In genomic region chr17:17205368-17206148, GRCh38 we compare ENCODE assay signal across 8 cellular contexts. TPM values are rescaled to one million over a fixed set of nuclear protein-coding genes. Genes with fewer than 3 reads are reported as not detected.
DNase-seq lines count a peak whose midpoint lies in the region; ATAC-seq and TF ChIP-seq lines count a peak whose summit lies in the region.

No MANE protein-coding gene starts in this region.

- peak; percentile 30 for ATAC-seq in HG03097 (IDR thresholded peaks at IDR 0.05; ENCODE audit: low FRiP score, unreplicated experiment)
- peak in 3 of 4 donors; percentile 6 to 49 (median 49) for ATAC-seq in heart left ventricle
- ATAC-seq in GM21515 (IDR thresholded peaks at IDR 0.05; ENCODE audit: unreplicated experiment), result no peak

- H3K4me1 ChIP-seq in heart left ventricle (peaks cover 0 to 57% (median 40%) of the 10 kb centered on the region in 12 donors), spleen (peaks cover 16 to 62% (median 39%) of the 10 kb centered on the region in 6 donors)

- TF ChIP-seq POLR2A in heart left ventricle (IDR thresholded peaks at IDR 0.05), result no peak
- TF ChIP-seq POLR2A in spleen (IDR thresholded peaks at IDR 0.05), result no peak

- H3K27me3 ChIP-seq in heart left ventricle (no peaks in the 10 kb centered on the region), spleen (replicated peaks in 1 of 7) (no peaks in the 10 kb centered on the region)

- H3K9me3 ChIP-seq in heart left ventricle (no peaks in the 10 kb centered on the region), spleen (no peaks in the 10 kb centered on the region)

- intact Hi-C loops in heart left ventricle (cut with DNase I), result no loop called here
- intact Hi-C loops in spleen (cut with DNase I; ENCODE audit: low total_unique reads), result no loop called here

- H3K36me3 ChIP-seq in heart left ventricle (peaks cover 0 to 9% (median 1%) of the 10 kb centered on the region in 9 donors), spleen (peaks cover 0 to 32% (median 5%) of the 10 kb centered on the region in 6 donors)

- peak overlapping the region; percentile 23 to 68 (median 58) for H3K4me3 ChIP-seq in heart left ventricle
- H3K4me3 ChIP-seq in spleen, result peak overlapping the region; percentile 43 to 76 (median 52)

- H3K27ac ChIP-seq in heart left ventricle (peak overlapping the region; percentile 60 to 96 (median 78)), spleen (peak overlapping the region; percentile 11 to 84 (median 80))

- DNase-seq in DMS153 treated with DMSO at 0.1 percent for 48 hours (lab: John Stamatoyannopoulos, UW; ENCODE audit: unreplicated experiment) (peak; percentile 1), DMS153 (lab: John Stamatoyannopoulos, UW) (no peak), RKO (ENCODE audit: low spot score) (peak; percentile 68), activated gamma-delta T cell (lab: John Stamatoyannopoulos, UW) (peak; percentile 39), heart left ventricle (peak; percentile 47 to 78 (median 57)), spleen (peak; percentile 91)

- TF ChIP-seq CTCF in heart left ventricle (IDR thresholded peaks at IDR 0.05) (peak in 1 of 12 donors; percentile 4), spleen (IDR thresholded peaks at IDR 0.05 in 8 of 11, conservative IDR thresholded peaks at IDR 0.05 in 3 of 11) (no peak)

- WGBS in heart left ventricle, 4 donors, result 9 to 22% (median 11%) methylated on average over 46 to 71 of the region's 71 CpGs
- 12 to 25% (median 15%) methylated on average over 38 to 71 of the region's 71 CpGs for WGBS in spleen, 5 donors

RNA-seq across cellular contexts. Expression of gene PLD6, which starts 0.6 kb away (rescaled TPM):
- 10 to 100 TPM in 3 of 9 donors, 1 to 10 TPM in 6; 5.1 to 11.8 (median 7.1) TPM for total RNA-seq in heart left ventricle
- 1 to 10 TPM; 3.8 to 4.7 TPM for polyA plus RNA-seq in heart left ventricle
- 1 to 10 TPM; 1.4 to 5.6 (median 3.7) TPM for total RNA-seq in spleen
- 1 to 10 TPM; 2.2 to 3.9 (median 3.0) TPM for polyA plus RNA-seq in spleen

RNA-seq across cellular contexts. Expression of gene FLCN, which starts 31.4 kb away (rescaled TPM):
- 100 to 1,000 TPM in 1 of 9 donors, 10 to 100 TPM in 8; 26.5 to 120 (median 32.6) TPM for total RNA-seq in heart left ventricle
- polyA plus RNA-seq in heart left ventricle, result 10 to 100 TPM; 21.1 to 44.3 TPM
- 10 to 100 TPM; 53.9 to 91.6 (median 81.5) TPM for total RNA-seq in spleen
- 10 to 100 TPM in 1 of 3 donors, 1 to 10 TPM in 2; 9.1 to 34.1 (median 9.9) TPM for polyA plus RNA-seq in spleen
